In genomic region chr2:159201321-159202063, GRCh38 we compare ENCODE assay signal across 7 cellular contexts.
A peak's percentile ranks its signal among the peaks of the same experiment; 100 is the strongest.
DNase-seq lines count a peak whose midpoint lies in the region; ATAC-seq and TF ChIP-seq lines count a peak whose summit lies in the region.

No MANE protein-coding gene starts in this region.

- CTCF ChIA-PET in RWPE1 (lab: Yijun Ruan, JAX): interaction anchor here (0.5 to 0.7 kb wide), 3 partner anchors 22 to 125 kb away, joined by 3 to 4 read pairs (median 3); no protein-coding TSS in a partner anchor

- no peak for DNase-seq in RWPE1 (ENCODE audit: low spot score)
- DNase-seq in lower lobe of right lung: no peak
- no peak for DNase-seq in AML-193 (lab: John Stamatoyannopoulos, UW)
- no peak for DNase-seq in ureter (ENCODE audit: low spot score)
- no peak for DNase-seq in cerebellum (ENCODE audit: low spot score)

- ATAC-seq in GM18907 (IDR thresholded peaks at IDR 0.05; ENCODE audit: unreplicated experiment): peak; percentile 99
- ATAC-seq in HG02623 (IDR thresholded peaks at IDR 0.05; ENCODE audit: unreplicated experiment): peak; percentile 98
- ATAC-seq in lower lobe of right lung: peak; percentile 35 to 45

- intact Hi-C loops in lower lobe of right lung (cut with DNase I): no loop called here

- no peaks in the 10 kb centered on the region for H3K9me3 ChIP-seq in lower lobe of right lung

- POLR2A ChIA-PET in RWPE1 (lab: Yijun Ruan, JAX; ENCODE audit: low non-redundant PET): no interaction called here

- H3K27me3 ChIP-seq in lower lobe of right lung (ENCODE audit: low read depth): no peaks in the 10 kb centered on the region

- no peak overlapping the region for H3K4me3 ChIP-seq in lower lobe of right lung

- TF ChIP-seq CTCF in RWPE1 (conservative IDR thresholded peaks at IDR 0.05; ENCODE audit: low read depth) (no peak), lower lobe of right lung (IDR thresholded peaks at IDR 0.05) (no peak)

- H3K4me1 ChIP-seq in lower lobe of right lung: peaks cover 28% of the 10 kb centered on the region

- H3K27ac ChIP-seq in RWPE1: peak overlapping the region; percentile 15; the same call in 1 of the 2 replicates
- H3K27ac ChIP-seq in lower lobe of right lung: peak overlapping the region; percentile 29

- peaks cover 50% of the 10 kb centered on the region for H3K36me3 ChIP-seq in lower lobe of right lung

Comparison
In these comparisons a context has a peak if more than half of its experiments do, and no peak if none do; other contexts are left out.
1. ATAC-seq: peak in every context shown above with its lines; median percentile 99 in GM18907; 98 in HG02623; 40 in lower lobe of right lung.